14 cellular contexts compared by ENCODE assay signal in genomic region chr10:20984632-20985031, GRCh38.
DNase-seq lines count a peak whose midpoint lies in the region; ATAC-seq, FAIRE-seq and TF ChIP-seq lines count a peak whose summit lies in the region.
"Had no signal": no experiment of that assay in that cellular context is flagged by ENCODE, and none has a peak within 500 bp of the region (broad histone marks: within the 10 kb centered on the region; RNA-seq: fewer than 3 reads in every experiment).

No MANE protein-coding gene starts in this region.

- POLR2A ChIA-PET in HEK293 (lab: Yijun Ruan, JAX) = no interaction called here

- H3K9me3 ChIP-seq in HEK293 (ENCODE audit: control insufficient read depth, insufficient read depth, low read depth, low read length) (no peaks in the 10 kb centered on the region), pancreas (no peaks in the 10 kb centered on the region)
- H3K9me3 ChIP-seq: SJSA1 had no signal

- intact Hi-C loops in pancreas (cut with DNase I) = no loop called here

- TF ChIP-seq CTCF in HEK293 (tag by site-specific recombination; IDR thresholded peaks at IDR 0.05) (no peak), pancreas (IDR thresholded peaks at IDR 0.05) (no peak)

- H3K36me3 ChIP-seq in HEK293 (ENCODE audit: control insufficient read depth in 2 of 2, insufficient read depth in 1 of 2, low read length in 2 of 2) (no peaks in the 10 kb centered on the region), pancreas (no peaks in the 10 kb centered on the region)
- H3K36me3 ChIP-seq: SJSA1 had no signal

- peak; percentile 18 for ATAC-seq in esophagus mucosa
- peak; percentile 62 to 74 (median 70) for ATAC-seq in pancreas
- ATAC-seq in GM19467 (IDR thresholded peaks at IDR 0.05; ENCODE audit: unreplicated experiment) = no peak

- H3K27ac ChIP-seq in HEK293 (ENCODE audit: extremely low read depth, low read depth, low read length) (no peak overlapping the region), pancreas (no peak overlapping the region)
- H3K27ac ChIP-seq: PC-9, SJSA1 had no signal

- H3K4me3 ChIP-seq in HEK293 (ENCODE audit: low read depth, low read length) (no peak overlapping the region), pancreas (no peak overlapping the region)
- H3K4me3 ChIP-seq: PC-9, SJSA1 had no signal

- H3K27me3 ChIP-seq in pancreas = no peaks in the 10 kb centered on the region
- H3K27me3 ChIP-seq: SJSA1 had no signal

- FAIRE-seq in pancreas (lab: Jason Lieb, UNC) = no peak

- peak; percentile 83 for DNase-seq in NCI-H2227 (lab: John Stamatoyannopoulos, UW; ENCODE audit: unreplicated experiment)
- no peak for DNase-seq in pancreas
- DNase-seq in HPDE6-E6E7 (ENCODE audit: extremely low spot score) = no peak
- DNase-seq in DMS79 (lab: John Stamatoyannopoulos, UW) = no peak
- DNase-seq: HCEC 1CT, NCI-H1417 treated with DMSO at 0.1 percent for 48 hours, NCI-H2081, NCI-H345, NCI-H774, PC-9 had no signal

- WGBS in pancreas, 2 donors = 34% methylated on average over 7 of the region's 7 CpGs

- CTCF ChIA-PET in HEK293 (lab: Yijun Ruan, JAX) = no interaction called here

- H3K4me1 ChIP-seq in HEK293 (ENCODE audit: control insufficient read depth, insufficient read depth, low read length) = no peaks in the 10 kb centered on the region
- H3K4me1 ChIP-seq in pancreas = peaks cover 0 to 11% (median 7%) of the 10 kb centered on the region in 3 donors
- H3K4me1 ChIP-seq: SJSA1 had no signal

TF ChIP-seq in HEK293, 187 proteins besides CTCF, POLR2A, EP300 and RAD21:
- TF ChIP-seq ZNF366 (tag by site-specific recombination; conservative IDR thresholded peaks at IDR 0.05) (no peak), ZNF626 (tag by site-specific recombination; IDR thresholded peaks at IDR 0.05) (no peak), ZNF610 (tag by site-specific recombination; IDR thresholded peaks at IDR 0.05; ENCODE audit: borderline replicate concordance) (peak; percentile 98)
TF ChIP-seq in HEK293: peak in this region for 1.
